15 cellular contexts compared by ENCODE assay signal in the genomic region with DNA sequence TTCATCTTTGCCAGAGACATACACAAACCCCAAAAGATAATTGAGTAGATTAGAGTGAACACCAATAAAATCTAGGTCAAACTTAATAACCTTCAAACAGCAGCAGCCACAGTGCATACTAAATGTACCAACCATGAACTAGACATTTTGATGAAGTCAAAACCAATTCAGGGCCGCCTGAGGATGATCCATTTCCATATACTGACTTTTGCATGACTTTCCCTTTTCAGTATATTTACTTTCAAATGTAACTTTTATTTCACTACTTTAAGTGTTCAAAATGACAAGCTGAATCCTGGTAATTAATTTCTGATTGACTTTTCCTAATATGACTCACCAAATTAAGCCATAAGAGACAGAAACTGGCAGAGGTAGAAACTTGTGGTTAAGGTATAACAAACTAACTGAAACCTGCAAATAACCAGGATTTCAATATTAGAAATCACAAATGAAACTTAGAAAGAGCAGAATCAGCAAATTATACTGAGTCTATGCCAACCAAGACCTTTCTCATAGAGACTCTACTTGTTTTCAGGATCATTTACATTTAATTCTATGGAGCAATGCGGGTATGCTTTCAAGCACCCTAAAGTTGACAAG.
DNase-seq lines count a peak whose midpoint lies in the region; ATAC-seq, FAIRE-seq and TF ChIP-seq lines count a peak whose summit lies in the region.
"Had no signal": no experiment of that assay in that cellular context is flagged by ENCODE, and none has a peak within 500 bp of the region (broad histone marks: within the 10 kb centered on the region; RNA-seq: fewer than 3 reads in every experiment).

No MANE protein-coding gene starts in this region.

- DNase-seq in GM12878 (ENCODE audit: low read depth, low spot score) (peak; percentile 28), cardiac septum (ENCODE audit: low spot score) (no peak), NCI-H82 (lab: John Stamatoyannopoulos, UW) (no peak), NCI-H2029 (lab: John Stamatoyannopoulos, UW) (no peak)
- DNase-seq: aorta, heart left ventricle, mesendoderm, NCI-H2227 treated with DMSO at 0.1 percent for 48 hours, retina, T-helper 9 cell, trophoblast cell had no signal

- intact Hi-C loops in GM12878 (cut with micrococcal nuclease; ENCODE audit: unreplicated experiment) (loop anchor here (5.0 kb wide), 2 partner anchors 163 to 242 kb away; no protein-coding TSS in a partner anchor), cardiac septum (cut with DNase I) (no loop called here)

- peak; percentile 53 to 71; a peak in 3 of 4 replicates for TF ChIP-seq EP300 in GM12878 (IDR thresholded peaks at IDR 0.05; ENCODE audit: borderline replicate concordance in 1 of 2, control insufficient read depth in 1 of 2, low read depth in 2 of 2, low read length in 2 of 2)

- H3K27me3 ChIP-seq in GM12878 (replicated peaks in 1 of 2; ENCODE audit: control insufficient read depth in 2 of 2, insufficient read depth in 2 of 2, low read length in 1 of 2): no peaks in the 10 kb centered on the region
- H3K27me3 ChIP-seq: heart left ventricle had no signal

- in situ Hi-C loops in GM12878 (cut with MboI): no loop called here

- no peaks in the 10 kb centered on the region for H4K20me1 ChIP-seq in GM12878 (ENCODE audit: control insufficient read depth, insufficient read depth)

- H3K27ac ChIP-seq in GM12878 (ENCODE audit: control insufficient read depth, insufficient read depth): no peak overlapping the region
- H3K27ac ChIP-seq: heart left ventricle had no signal

- CTCF ChIA-PET in GM12878 (lab: Yijun Ruan, JAX): interaction anchor here (0.6 to 0.7 kb wide), 2 partner anchors 33 to 1943 kb away, joined by 3 to 4 read pairs; no protein-coding TSS in a partner anchor

- no peak overlapping the region for H3K4me2 ChIP-seq in GM12878 (ENCODE audit: control insufficient read depth, insufficient read depth)

- no TSS peak for BruUV-seq in GM12878 (replicated peaks; lab: Mats Ljungman, UMichigan)

- H3K9me3 ChIP-seq in GM12878 (replicated peaks; ENCODE audit: control insufficient read depth, insufficient read depth, low read length): no peaks in the 10 kb centered on the region
- H3K9me3 ChIP-seq: heart left ventricle had no signal

- no peak overlapping the region for H3K9ac ChIP-seq in GM12878 (ENCODE audit: control insufficient read depth, insufficient read depth, low read length)

- H3K36me3 ChIP-seq in GM12878 (ENCODE audit: control insufficient read depth in 2 of 2, insufficient read depth in 2 of 2, low read length in 1 of 2): no peaks in the 10 kb centered on the region
- H3K36me3 ChIP-seq: heart left ventricle had no signal

- RAD21 ChIA-PET in GM12878 (lab: Charles Lee; ENCODE audit: unreplicated experiment): no interaction called here

- no peaks in the 10 kb centered on the region for H3K4me1 ChIP-seq in GM12878 (ENCODE audit: control insufficient read depth, insufficient read depth, low read length)

- peak; percentile 95 for ATAC-seq in GM18867 (IDR thresholded peaks at IDR 0.05; ENCODE audit: unreplicated experiment)
- ATAC-seq in GM21367 (IDR thresholded peaks at IDR 0.05; ENCODE audit: unreplicated experiment): peak; percentile 69
- peak; percentile 77 for ATAC-seq in HG03064 (IDR thresholded peaks at IDR 0.05; ENCODE audit: low read depth, unreplicated experiment)
- peak; percentile 93 for ATAC-seq in GM12878
- ATAC-seq: HCT116, heart left ventricle had no signal

- peak; percentile 75 for FAIRE-seq in GM12878 (lab: Jason Lieb, UNC)

- no peak for TF ChIP-seq POLR2A in GM12878 (IDR thresholded peaks at IDR 0.05; ENCODE audit: low read depth, low read length)

- H3K79me2 ChIP-seq in GM12878 (ENCODE audit: control insufficient read depth, insufficient read depth, low read length): no peaks in the 10 kb centered on the region

- POLR2A ChIA-PET in GM12878 (lab: Charles Lee): interaction anchor here (0.7 kb wide), 1 partner anchor 157 kb away, joined by 4 read pairs; no protein-coding TSS in a partner anchor

- no peak for TF ChIP-seq CTCF in GM12878 (IDR thresholded peaks at IDR 0.05 in 2 of 3, conservative IDR thresholded peaks at IDR 0.05 in 1 of 3; ENCODE audit: control insufficient read depth in 2 of 3, extremely low read depth in 1 of 3, insufficient read depth in 1 of 3, low read depth in 3 of 3, low read length in 3 of 3)

- no peak for TF ChIP-seq RAD21 in GM12878 (IDR thresholded peaks at IDR 0.05; ENCODE audit: insufficient read depth, low read depth, low read length)

- H2AFZ ChIP-seq in GM12878 (ENCODE audit: control insufficient read depth, low read depth, low read length): no peak overlapping the region

- H3K4me3 ChIP-seq in GM12878: no peak overlapping the region
- H3K4me3 ChIP-seq: heart left ventricle had no signal

- SMC1A ChIA-PET in GM12878 (lab: Charles Lee; ENCODE audit: uncharacterized antibody, unreplicated experiment): interaction anchor here (1.1 kb wide), 1 partner anchor 9 kb away, joined by 3 read pairs; no protein-coding TSS in a partner anchor

- WGBS in GM12878 (ENCODE audit: insufficient coverage, insufficient replicate concordance, low lambda C conversion rate, missing lambda C conversion rate): 62% methylated on average over 2 of the region's 2 CpGs

TF ChIP-seq in GM12878, 131 proteins besides CTCF, POLR2A, EP300 and RAD21 (continues in another document):
- TF ChIP-seq MEF2B (IDR thresholded peaks at IDR 0.05; ENCODE audit: partially characterized antibody, poor library complexity, severe bottlenecking) (peak; percentile 36), BCL11A (IDR thresholded peaks at IDR 0.05; ENCODE audit: low read depth, low read length) (peak; percentile 84), RAD51 (IDR thresholded peaks at IDR 0.05) (no peak), JUND (IDR thresholded peaks at IDR 0.05; ENCODE audit: low read depth, low read length) (no peak), ZNF24 (IDR thresholded peaks at IDR 0.05) (0 out of 2 replicates have a peak, but pooled peaks have one; percentile 50), NR2F1 (conservative IDR thresholded peaks at IDR 0.05) (0 out of 2 replicates have a peak, but pooled peaks have one; percentile 20), IKZF2 (IDR thresholded peaks at IDR 0.05) (peak; percentile 61 to 72; a peak in 3 of 4 replicates)
- TF ChIP-seq, protein P1, sequence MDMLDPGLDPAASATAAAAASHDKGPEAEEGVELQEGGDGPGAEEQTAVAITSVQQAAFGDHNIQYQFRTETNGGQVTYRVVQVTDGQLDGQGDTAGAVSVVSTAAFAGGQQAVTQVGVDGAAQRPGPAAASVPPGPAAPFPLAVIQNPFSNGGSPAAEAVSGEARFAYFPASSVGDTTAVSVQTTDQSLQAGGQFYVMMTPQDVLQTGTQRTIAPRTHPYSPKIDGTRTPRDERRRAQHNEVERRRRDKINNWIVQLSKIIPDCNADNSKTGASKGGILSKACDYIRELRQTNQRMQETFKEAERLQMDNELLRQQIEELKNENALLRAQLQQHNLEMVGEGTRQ (IDR thresholded peaks at IDR 0.05; ENCODE audit: borderline replicate concordance, low read depth, low read length): no peak
- TF ChIP-seq, protein P2, sequence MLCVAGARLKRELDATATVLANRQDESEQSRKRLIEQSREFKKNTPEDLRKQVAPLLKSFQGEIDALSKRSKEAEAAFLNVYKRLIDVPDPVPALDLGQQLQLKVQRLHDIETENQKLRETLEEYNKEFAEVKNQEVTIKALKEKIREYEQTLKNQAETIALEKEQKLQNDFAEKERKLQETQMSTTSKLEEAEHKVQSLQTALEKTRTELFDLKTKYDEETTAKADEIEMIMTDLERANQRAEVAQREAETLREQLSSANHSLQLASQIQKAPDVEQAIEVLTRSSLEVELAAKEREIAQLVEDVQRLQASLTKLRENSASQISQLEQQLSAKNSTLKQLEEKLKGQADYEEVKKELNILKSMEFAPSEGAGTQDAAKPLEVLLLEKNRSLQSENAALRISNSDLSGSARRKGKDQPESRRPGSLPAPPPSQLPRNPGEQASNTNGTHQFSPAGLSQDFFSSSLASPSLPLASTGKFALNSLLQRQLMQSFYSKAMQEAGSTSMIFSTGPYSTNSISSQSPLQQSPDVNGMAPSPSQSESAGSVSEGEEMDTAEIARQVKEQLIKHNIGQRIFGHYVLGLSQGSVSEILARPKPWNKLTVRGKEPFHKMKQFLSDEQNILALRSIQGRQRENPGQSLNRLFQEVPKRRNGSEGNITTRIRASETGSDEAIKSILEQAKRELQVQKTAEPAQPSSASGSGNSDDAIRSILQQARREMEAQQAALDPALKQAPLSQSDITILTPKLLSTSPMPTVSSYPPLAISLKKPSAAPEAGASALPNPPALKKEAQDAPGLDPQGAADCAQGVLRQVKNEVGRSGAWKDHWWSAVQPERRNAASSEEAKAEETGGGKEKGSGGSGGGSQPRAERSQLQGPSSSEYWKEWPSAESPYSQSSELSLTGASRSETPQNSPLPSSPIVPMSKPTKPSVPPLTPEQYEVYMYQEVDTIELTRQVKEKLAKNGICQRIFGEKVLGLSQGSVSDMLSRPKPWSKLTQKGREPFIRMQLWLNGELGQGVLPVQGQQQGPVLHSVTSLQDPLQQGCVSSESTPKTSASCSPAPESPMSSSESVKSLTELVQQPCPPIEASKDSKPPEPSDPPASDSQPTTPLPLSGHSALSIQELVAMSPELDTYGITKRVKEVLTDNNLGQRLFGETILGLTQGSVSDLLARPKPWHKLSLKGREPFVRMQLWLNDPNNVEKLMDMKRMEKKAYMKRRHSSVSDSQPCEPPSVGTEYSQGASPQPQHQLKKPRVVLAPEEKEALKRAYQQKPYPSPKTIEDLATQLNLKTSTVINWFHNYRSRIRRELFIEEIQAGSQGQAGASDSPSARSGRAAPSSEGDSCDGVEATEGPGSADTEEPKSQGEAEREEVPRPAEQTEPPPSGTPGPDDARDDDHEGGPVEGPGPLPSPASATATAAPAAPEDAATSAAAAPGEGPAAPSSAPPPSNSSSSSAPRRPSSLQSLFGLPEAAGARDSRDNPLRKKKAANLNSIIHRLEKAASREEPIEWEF (IDR thresholded peaks at IDR 0.05; ENCODE audit: insufficient replicate concordance, low read depth, low read length): no peak
